In the genomic region with DNA sequence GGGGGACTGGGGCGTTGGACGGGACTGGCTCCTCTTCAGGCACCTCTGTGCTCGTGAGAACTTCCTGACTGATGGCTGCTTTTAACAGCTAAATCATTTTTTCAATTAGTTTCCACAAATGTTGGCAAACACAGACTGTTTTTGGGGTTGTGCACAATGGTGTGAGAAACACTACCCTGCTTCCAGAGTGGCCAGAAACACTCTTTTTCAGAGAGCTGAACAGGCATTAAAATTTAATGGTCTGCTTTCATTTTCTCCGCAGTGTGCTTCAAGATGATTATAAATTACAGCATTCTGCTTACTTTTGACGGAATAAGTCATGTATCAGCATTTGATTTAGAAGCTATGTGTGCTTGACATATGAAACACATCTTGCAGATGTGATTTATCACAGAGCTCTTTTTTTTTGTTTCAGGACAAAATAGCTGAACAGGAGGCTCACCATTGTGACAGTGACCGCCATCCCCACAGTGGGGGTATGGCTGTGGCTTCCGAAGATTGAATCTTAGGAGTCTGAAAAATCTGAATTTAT, we compare ENCODE assay signal across 12 cellular contexts.
DNase-seq lines count a peak whose midpoint lies in the region; ATAC-seq and TF ChIP-seq lines count a peak whose summit lies in the region.
"Had no signal": no experiment of that assay in that cellular context is flagged by ENCODE, and none has a peak within 500 bp of the region (broad histone marks: within the 10 kb centered on the region; RNA-seq: fewer than 3 reads in every experiment).

No MANE protein-coding gene starts in this region.

- no peak overlapping the region for H2AK5ac ChIP-seq in mesendoderm (ENCODE audit: low read length)

- intact Hi-C loops in Right ventricle myocardium inferior (cut with DNase I), result no loop called here

- no peak overlapping the region for H3K4ac ChIP-seq in mesendoderm (ENCODE audit: low read depth, low read length)

- H3K56ac ChIP-seq in mesendoderm (ENCODE audit: low read length), result peak overlapping the region; percentile 57

- H3K9me3 Mint-ChIP-seq in chondrocyte (ENCODE audit: low read depth), result no peaks in the 10 kb centered on the region

- no peak for TF ChIP-seq POLR2A in tibial nerve (IDR thresholded peaks at IDR 0.05)

- peak overlapping the region; percentile 64 for H2BK15ac ChIP-seq in mesendoderm (replicated peaks; ENCODE audit: low read depth)

- WGBS in mesendoderm (ENCODE audit: extremely low coverage, insufficient coverage, low lambda C conversion rate), result no CpG with 5 or more reads among the region's 7 CpGs
- WGBS in tibial nerve, 2 donors, result 39 to 43% methylated on average over 7 of the region's 7 CpGs

- peak overlapping the region; percentile 4 for H3K4me3 ChIP-seq in cardiac muscle cell
- H3K4me3 ChIP-seq in mesendoderm (ENCODE audit: low read length), result no peak overlapping the region
- peak overlapping the region; percentile 22 to 38 (median 32) for H3K4me3 ChIP-seq in tibial nerve

- no peak overlapping the region for H2BK5ac ChIP-seq in mesendoderm (ENCODE audit: low read length)

- TF ChIP-seq CTCF in cardiac muscle cell (IDR thresholded peaks at IDR 0.05; ENCODE audit: low read depth, low read length) (no peak), chondrocyte (IDR thresholded peaks at IDR 0.05) (no peak), tibial nerve (IDR thresholded peaks at IDR 0.05) (no peak)

- H2BK120ac ChIP-seq in mesendoderm (ENCODE audit: low read depth, low read length), result no peak overlapping the region

- H3K4me2 ChIP-seq in mesendoderm (ENCODE audit: low read length), result peak overlapping the region; percentile 52

- no peak for ATAC-seq in Right ventricle myocardium inferior
- no peak for ATAC-seq in GM19351 (IDR thresholded peaks at IDR 0.05; ENCODE audit: unreplicated experiment)

- H3K4me1 Mint-ChIP-seq in chondrocyte (ENCODE audit: low read depth), result peaks cover 28% of the 10 kb centered on the region

- H3K36me3 Mint-ChIP-seq in chondrocyte (ENCODE audit: low read depth), result no peaks in the 10 kb centered on the region

- H3K27me3 ChIP-seq in cardiac muscle cell (no peaks in the 10 kb centered on the region), mesendoderm (ENCODE audit: insufficient read depth, low read length, poor library complexity) (no peaks in the 10 kb centered on the region), tibial nerve (no peaks in the 10 kb centered on the region)

- H3K27ac Mint-ChIP-seq in chondrocyte (ENCODE audit: unreplicated experiment), result no peak overlapping the region

- H3K27ac ChIP-seq in cardiac muscle cell, result peak overlapping the region; percentile 82
- no peak overlapping the region for H3K27ac ChIP-seq in mesendoderm (ENCODE audit: low read depth, low read length)
- peak overlapping the region in 1 of 4 donors; percentile 37 for H3K27ac ChIP-seq in tibial nerve

- no peaks in the 10 kb centered on the region for H3K79me1 ChIP-seq in mesendoderm (ENCODE audit: low read length)

- DNase-seq in cardiac muscle cell (ENCODE audit: low read depth in 1 of 2, low spot score in 1 of 2), result no peak
- DNase-seq in Right ventricle myocardium inferior (ENCODE audit: missing footprints), result no peak
- no peak for DNase-seq in chondrocyte (ENCODE audit: low spot score)
- no peak for DNase-seq in mesendoderm
- no peak for DNase-seq in tibial nerve (ENCODE audit: low spot score in 2 of 2)
- no peak for DNase-seq in iPS-NIHi7 (ENCODE audit: extremely low spot score)
- DNase-seq in hippocampal formation (lab: John Stamatoyannopoulos, UW), result no peak
- DNase-seq: activated CD8-positive, alpha-beta memory T cell treated with anti-CD3 and anti-CD28 coated beads for 24 hours; islet precursor cell; NCI-H1105; SIG-M5 had no signal

- H3K4me1 ChIP-seq in cardiac muscle cell (ENCODE audit: low read depth) (peaks cover 57% of the 10 kb centered on the region), mesendoderm (ENCODE audit: control insufficient read depth, low read depth, low read length) (peaks cover 4% of the 10 kb centered on the region), tibial nerve (peaks cover 0 to 20% (median 6%) of the 10 kb centered on the region in 4 donors)

- H3K79me2 ChIP-seq in mesendoderm (ENCODE audit: control insufficient read depth, insufficient read depth, low read length), result no peaks in the 10 kb centered on the region

- H3K27me3 Mint-ChIP-seq in chondrocyte (ENCODE audit: low read depth), result no peaks in the 10 kb centered on the region

- H3K18ac ChIP-seq in mesendoderm (ENCODE audit: low read length), result no peak overlapping the region

- H4K5ac ChIP-seq in mesendoderm (ENCODE audit: low read length), result no peak overlapping the region

- no peaks in the 10 kb centered on the region for H3K36me3 ChIP-seq in cardiac muscle cell
- H3K36me3 ChIP-seq in mesendoderm (ENCODE audit: control insufficient read depth, insufficient read depth, low read length), result no peaks in the 10 kb centered on the region
- no peaks in the 10 kb centered on the region for H3K36me3 ChIP-seq in tibial nerve

- H3K9ac ChIP-seq in mesendoderm (ENCODE audit: low read length), result peak overlapping the region; percentile 34

- H3K4me3 Mint-ChIP-seq in chondrocyte (ENCODE audit: unreplicated experiment), result peak overlapping the region; percentile 55

- H3K9me3 ChIP-seq in cardiac muscle cell (ENCODE audit: low read depth), result no peaks in the 10 kb centered on the region
- H3K9me3 ChIP-seq in tibial nerve, result no peaks in the 10 kb centered on the region

- no peak overlapping the region for H4K8ac ChIP-seq in mesendoderm (ENCODE audit: low read depth, low read length)

- TF ChIP-seq EP300 in tibial nerve (IDR thresholded peaks at IDR 0.05), result no peak

- no peak overlapping the region for H3K23ac ChIP-seq in mesendoderm (ENCODE audit: low read length)
